21 cellular contexts compared by ENCODE assay signal in genomic region chr10:70371846-70372245, GRCh38.
"Had no signal": no experiment of that assay in that cellular context is flagged by ENCODE, and none has a peak within 500 bp of the region (broad histone marks: within the 10 kb centered on the region; RNA-seq: fewer than 3 reads in every experiment).

No MANE protein-coding gene starts in this region.

- H3K27me3 ChIP-seq: esophagus squamous epithelium, spleen, tibial nerve, upper lobe of left lung had no signal

- H3K27me3 Mint-ChIP-seq: effector memory CD8-positive, alpha-beta T cell; stimulated activated naive B cell treated with anti-CD40 and anti-IgM and Interleukin-4, amounts not matched to agents 10 μg/mL and 1 μg/mL and 100 μg/mL, for 72 hours; stimulated activated naive CD8-positive, alpha-beta T cell treated with anti-CD3 and anti-CD28 coated beads, Interleukin-15, Interleukin-2, amounts not matched to agents 100 ng/mL and 50 ng/mL, for 24 hours had no signal

- H3K9me3 ChIP-seq: esophagus squamous epithelium, lower lobe of right lung, prostate gland, spleen, thoracic aorta, tibial nerve, upper lobe of left lung had no signal

- DNase-seq: dermis blood vessel endothelial cell; effector memory CD8-positive, alpha-beta T cell; erythroblast; esophagus squamous epithelium; foreskin melanocyte; hypothalamus; left ventricle myocardium superior; lower lobe of right lung; nucleus accumbens; right cardiac atrium; stimulated activated CD4-positive, alpha-beta T cell treated with anti-CD3 and anti-CD28 coated beads, Interleukin-4, amount 100 ng/mL, for 4 hours; stimulated activated naive B cell treated with anti-CD40 and anti-IgM and Interleukin-4, amounts not matched to agents 10 μg/mL and 1 μg/mL and 100 μg/mL, for 72 hours; upper lobe of left lung had no signal

- H3K4me3 ChIP-seq: coronary artery, esophagus squamous epithelium, lower lobe of right lung, prostate gland, skin epidermis, spleen, thoracic aorta, tibial nerve, upper lobe of left lung had no signal

- H3K27ac Mint-ChIP-seq: effector memory CD8-positive, alpha-beta T cell; nephron; stimulated activated naive B cell treated with anti-CD40 and anti-IgM and Interleukin-4, amounts not matched to agents 10 μg/mL and 1 μg/mL and 100 μg/mL, for 72 hours; stimulated activated naive CD8-positive, alpha-beta T cell treated with anti-CD3 and anti-CD28 coated beads, Interleukin-15, Interleukin-2, amounts not matched to agents 100 ng/mL and 50 ng/mL, for 24 hours had no signal

- H3K36me3 ChIP-seq: esophagus squamous epithelium, lower lobe of right lung, prostate gland, spleen, upper lobe of left lung had no signal

- H3K4me1 Mint-ChIP-seq: stimulated activated naive B cell treated with anti-CD40 and anti-IgM and Interleukin-4, amounts not matched to agents 10 μg/mL and 1 μg/mL and 100 μg/mL, for 72 hours had no signal

- H3K27ac ChIP-seq: coronary artery, esophagus squamous epithelium, lower lobe of right lung, prostate gland, skin epidermis, spleen, thoracic aorta, tibial nerve, upper lobe of left lung had no signal

- H3K36me3 Mint-ChIP-seq: stimulated activated naive B cell treated with anti-CD40 and anti-IgM and Interleukin-4, amounts not matched to agents 10 μg/mL and 1 μg/mL and 100 μg/mL, for 72 hours had no signal

- H3K4me1 ChIP-seq: lower lobe of right lung, prostate gland, spleen, tibial nerve, upper lobe of left lung had no signal

- ATAC-seq: effector memory CD8-positive, alpha-beta T cell; left ventricle myocardium superior; lower lobe of right lung; right cardiac atrium; stimulated activated naive B cell treated with anti-CD40 and anti-IgM and Interleukin-4, amounts not matched to agents 10 μg/mL and 1 μg/mL and 100 μg/mL, for 72 hours had no signal

- H3K4me3 Mint-ChIP-seq: effector memory CD8-positive, alpha-beta T cell; nephron; stimulated activated naive B cell treated with anti-CD40 and anti-IgM and Interleukin-4, amounts not matched to agents 10 μg/mL and 1 μg/mL and 100 μg/mL, for 72 hours; stimulated activated naive CD8-positive, alpha-beta T cell treated with anti-CD3 and anti-CD28 coated beads, Interleukin-15, Interleukin-2, amounts not matched to agents 100 ng/mL and 50 ng/mL, for 24 hours had no signal

- H3K9me3 Mint-ChIP-seq: effector memory CD8-positive, alpha-beta T cell; nephron; stimulated activated naive B cell treated with anti-CD40 and anti-IgM and Interleukin-4, amounts not matched to agents 10 μg/mL and 1 μg/mL and 100 μg/mL, for 72 hours; stimulated activated naive CD8-positive, alpha-beta T cell treated with anti-CD3 and anti-CD28 coated beads, Interleukin-15, Interleukin-2, amounts not matched to agents 100 ng/mL and 50 ng/mL, for 24 hours had no signal
